ENCODE assay signal across 18 cellular contexts in genomic region chr11:14672635-14673034, GRCh38. TPM values are rescaled to one million over a fixed set of nuclear protein-coding genes. Genes with fewer than 3 reads are reported as not detected.
DNase-seq lines count a peak whose midpoint lies in the region; ATAC-seq, FAIRE-seq and TF ChIP-seq lines count a peak whose summit lies in the region.
"Had no signal": no experiment of that assay in that cellular context is flagged by ENCODE, and none has a peak within 500 bp of the region (broad histone marks: within the 10 kb centered on the region; RNA-seq: fewer than 3 reads in every experiment).

No MANE protein-coding gene starts in this region.

- H3K4me1 Mint-ChIP-seq in CD4-positive, CD25-positive, alpha-beta regulatory T cell = peaks cover 47 to 82% (median 52%) of the 10 kb centered on the region in 4 donors
- peaks cover 45% of the 10 kb centered on the region for H3K4me1 Mint-ChIP-seq in activated naive CD8-positive, alpha-beta T cell treated with anti-CD3 and anti-CD28 coated beads, Interleukin-2, amount 10 ng/mL, durations not matched to agents 7 days and 5 days

- H3K4me2 ChIP-seq in keratinocyte (ENCODE audit: control insufficient read depth, extremely low read depth, insufficient read depth, low read depth, low read length) = peak overlapping the region; percentile 47

- H3K27me3 ChIP-seq in AG04450 (ENCODE audit: control insufficient read depth, insufficient read depth, low read length) = no peaks in the 10 kb centered on the region
- no peaks in the 10 kb centered on the region for H3K27me3 ChIP-seq in CD4-positive, CD25-positive, alpha-beta regulatory T cell (ENCODE audit: control insufficient read depth, insufficient read depth, low read length)
- no peaks in the 10 kb centered on the region for H3K27me3 ChIP-seq in keratinocyte (ENCODE audit: control insufficient read depth, extremely low read depth, insufficient read depth, low read length)

- no peak for FAIRE-seq in keratinocyte (lab: Jason Lieb, UNC)
- FAIRE-seq: islet of Langerhans had no signal

- peaks cover 0 to 7% (median 0%) of the 10 kb centered on the region in 7 donors for H3K9me3 Mint-ChIP-seq in CD4-positive, CD25-positive, alpha-beta regulatory T cell
- peaks cover 5% of the 10 kb centered on the region for H3K9me3 Mint-ChIP-seq in activated naive CD8-positive, alpha-beta T cell treated with anti-CD3 and anti-CD28 coated beads, Interleukin-2, amount 10 ng/mL, durations not matched to agents 7 days and 5 days
- H3K9me3 Mint-ChIP-seq: effector memory CD8-positive, alpha-beta T cell; H9 had no signal

- H3K36me3 ChIP-seq in CD4-positive, CD25-positive, alpha-beta regulatory T cell (ENCODE audit: control insufficient read depth, insufficient read depth, low read length) = peaks cover 15% of the 10 kb centered on the region
- no peaks in the 10 kb centered on the region for H3K36me3 ChIP-seq in keratinocyte (ENCODE audit: control insufficient read depth in 2 of 2, extremely low read depth in 1 of 2, insufficient read depth in 2 of 2, low read length in 2 of 2)
- H3K36me3 ChIP-seq: thoracic aorta had no signal

- no peaks in the 10 kb centered on the region for H3K79me2 ChIP-seq in keratinocyte (ENCODE audit: control insufficient read depth, insufficient read depth, low read length)
- H3K79me2 ChIP-seq: parathyroid adenoma had no signal

- H3K4me3 Mint-ChIP-seq in CD4-positive, CD25-positive, alpha-beta regulatory T cell = no peak overlapping the region
- H3K4me3 Mint-ChIP-seq in activated naive CD8-positive, alpha-beta T cell treated with anti-CD3 and anti-CD28 coated beads, Interleukin-2, amount 10 ng/mL, durations not matched to agents 7 days and 5 days = no peak overlapping the region
- H3K4me3 Mint-ChIP-seq: effector memory CD8-positive, alpha-beta T cell; H9 had no signal

- dilution Hi-C loops in keratinocyte (cut with MboI; ENCODE audit: extremely low pct_ligation_motif_present, low sequenced_read_pairs) = no loop called here

- no peaks in the 10 kb centered on the region for H3K9me1 ChIP-seq in keratinocyte (ENCODE audit: control insufficient read depth, extremely low read depth, insufficient read depth, low read length)

- peaks cover 6% of the 10 kb centered on the region for H3K4me1 ChIP-seq in CD4-positive, CD25-positive, alpha-beta regulatory T cell (ENCODE audit: control insufficient read depth, insufficient read depth, low read length, poor library complexity, severe bottlenecking)
- peaks cover 6% of the 10 kb centered on the region for H3K4me1 ChIP-seq in keratinocyte (ENCODE audit: control insufficient read depth, extremely low read depth, insufficient read depth, low read length)
- H3K4me1 ChIP-seq: parathyroid adenoma had no signal

- peak overlapping the region; percentile 48 to 89 (median 51) for H3K27ac Mint-ChIP-seq in CD4-positive, CD25-positive, alpha-beta regulatory T cell
- peak overlapping the region; percentile 47 for H3K27ac Mint-ChIP-seq in activated naive CD8-positive, alpha-beta T cell treated with anti-CD3 and anti-CD28 coated beads, Interleukin-2, amount 10 ng/mL, durations not matched to agents 7 days and 5 days
- H3K27ac Mint-ChIP-seq: H9 had no signal

- H3K27ac ChIP-seq in AG04450 (ENCODE audit: low read depth, low read length) (no peak overlapping the region), keratinocyte (ENCODE audit: control insufficient read depth, insufficient read depth, low read length) (no peak overlapping the region)
- H3K27ac ChIP-seq in CD4-positive, CD25-positive, alpha-beta regulatory T cell (ENCODE audit: insufficient read depth, low read length, poor library complexity, severe bottlenecking) = no peak overlapping the region
- H3K27ac ChIP-seq: parathyroid adenoma, thoracic aorta had no signal

- H3K27me3 Mint-ChIP-seq in CD4-positive, CD25-positive, alpha-beta regulatory T cell = no peaks in the 10 kb centered on the region
- no peaks in the 10 kb centered on the region for H3K27me3 Mint-ChIP-seq in activated naive CD8-positive, alpha-beta T cell treated with anti-CD3 and anti-CD28 coated beads, Interleukin-2, amount 10 ng/mL, durations not matched to agents 7 days and 5 days
- H3K27me3 Mint-ChIP-seq: effector memory CD8-positive, alpha-beta T cell had no signal

- no peaks in the 10 kb centered on the region for H4K20me1 ChIP-seq in keratinocyte (ENCODE audit: control insufficient read depth, extremely low read depth, insufficient read depth, low read length)

- peak overlapping the region; percentile 29 for H2AFZ ChIP-seq in keratinocyte (ENCODE audit: control insufficient read depth, low read length)
- H2AFZ ChIP-seq: parathyroid adenoma had no signal

- TF ChIP-seq CTCF in AG04450 (IDR thresholded peaks at IDR 0.05; ENCODE audit: low read depth, low read length) (no peak), keratinocyte (optimal IDR thresholded peaks at IDR 0.05 in 1 of 3, IDR thresholded peaks at IDR 0.05 in 1 of 3, conservative IDR thresholded peaks at IDR 0.05 in 1 of 3; ENCODE audit: extremely low read depth in 1 of 3, insufficient read depth in 2 of 3, low read length in 3 of 3) (no peak)

- POLR2A ChIA-PET in AG04450 (lab: Yijun Ruan, JAX) = no interaction called here
- POLR2A ChIA-PET in activated naive CD8-positive, alpha-beta T cell treated with anti-CD3 and anti-CD28 coated beads, Interleukin-2, amount 10 ng/mL, durations not matched to agents 7 days and 5 days (lab: Charles Lee) = no interaction called here

- no peaks in the 10 kb centered on the region for H3K9me3 ChIP-seq in AG04450 (ENCODE audit: control insufficient read depth, insufficient read depth, low read length)
- H3K9me3 ChIP-seq in CD4-positive, CD25-positive, alpha-beta regulatory T cell (ENCODE audit: control insufficient read depth in 2 of 2, low read length in 2 of 2) = no peaks in the 10 kb centered on the region
- no peaks in the 10 kb centered on the region for H3K9me3 ChIP-seq in keratinocyte (ENCODE audit: control insufficient read depth, low read depth, low read length)
- H3K9me3 ChIP-seq: mucosa of descending colon, thoracic aorta had no signal

- H3K9ac ChIP-seq in keratinocyte (ENCODE audit: control insufficient read depth, extremely low read depth, insufficient read depth, low read length) = no peak overlapping the region
- H3K9ac ChIP-seq: parathyroid adenoma had no signal

- ATAC-seq in CD4-positive, CD25-positive, alpha-beta regulatory T cell (ENCODE audit: low read depth in 2 of 2) = no peak
- ATAC-seq in activated naive CD8-positive, alpha-beta T cell treated with anti-CD3 and anti-CD28 coated beads, Interleukin-2, amount 10 ng/mL, durations not matched to agents 7 days and 5 days (ENCODE audit: low read depth) = no peak
- ATAC-seq in HG02973 (IDR thresholded peaks at IDR 0.05; ENCODE audit: unreplicated experiment) = no peak
- ATAC-seq in GM21723 (IDR thresholded peaks at IDR 0.05; ENCODE audit: unreplicated experiment) = no peak
- no peak for ATAC-seq in HG02571 (IDR thresholded peaks at IDR 0.05; ENCODE audit: unreplicated experiment)
- ATAC-seq: effector memory CD8-positive, alpha-beta T cell; mucosa of descending colon had no signal

- DNase-seq in AG04450 (ENCODE audit: low read depth, low spot score) (peak; percentile 4), keratinocyte (ENCODE audit: low read depth, low spot score) (no peak), NCI-H2196 treated with DMSO at 0.1 percent for 48 hours (lab: John Stamatoyannopoulos, UW; ENCODE audit: unreplicated experiment) (no peak)
- DNase-seq in CD4-positive, CD25-positive, alpha-beta regulatory T cell = no peak
- no peak for DNase-seq in activated naive CD8-positive, alpha-beta T cell treated with anti-CD3 and anti-CD28 coated beads, Interleukin-2, amount 10 ng/mL, durations not matched to agents 7 days and 5 days
- DNase-seq: C1 segment of cervical spinal cord; DMS79 treated with DMSO at 0.1 percent for 48 hours; effector memory CD8-positive, alpha-beta T cell; H9; KBM-7; mucosa of descending colon; NCI-H446 had no signal

- H3K36me3 Mint-ChIP-seq in CD4-positive, CD25-positive, alpha-beta regulatory T cell = peaks cover 39% of the 10 kb centered on the region
- peaks cover 73% of the 10 kb centered on the region for H3K36me3 Mint-ChIP-seq in activated naive CD8-positive, alpha-beta T cell treated with anti-CD3 and anti-CD28 coated beads, Interleukin-2, amount 10 ng/mL, durations not matched to agents 7 days and 5 days

- CTCF ChIA-PET in AG04450 (lab: Charles Lee) = interaction anchor here (0.6 kb wide), 1 partner anchor 32 kb away, joined by 4 read pairs; no protein-coding TSS in a partner anchor

- H3K4me3 ChIP-seq in AG04450 (ENCODE audit: low read depth, low read length) = no peak overlapping the region
- H3K4me3 ChIP-seq in CD4-positive, CD25-positive, alpha-beta regulatory T cell (ENCODE audit: low read depth, low read length) = no peak overlapping the region
- peak overlapping the region in 1 of 3 experiments; percentile 15 for H3K4me3 ChIP-seq in keratinocyte (ENCODE audit: control insufficient read depth in 2 of 3, extremely low read depth in 1 of 3, insufficient read depth in 2 of 3, low read depth in 1 of 3, low read length in 3 of 3)
- H3K4me3 ChIP-seq: mucosa of descending colon, thoracic aorta had no signal

RNA-seq across cellular contexts. Expression of gene PDE3B, which starts 29.0 kb away (rescaled TPM):
- 0.10 and 0.19 TPM in 2 replicates for polyA plus RNA-seq in AG04450 (2011; rRNA removed)
- 0.05 and 0.17 TPM in 2 replicates for polyA minus RNA-seq in AG04450 (2011; rRNA and poly(A)+ RNA removed)
- 99.5 TPM for total RNA-seq in CD4-positive, CD25-positive, alpha-beta regulatory T cell
- polyA plus RNA-seq in CD4-positive, CD25-positive, alpha-beta regulatory T cell = 10 to 100 TPM; 32.8 to 62.4 (median 49.1) TPM
- 100 to 1,000 TPM; 117 to 125 TPM for total RNA-seq in activated naive CD8-positive, alpha-beta T cell treated with anti-CD3 and anti-CD28 coated beads, Interleukin-2, amount 10 ng/mL, durations not matched to agents 7 days and 5 days
- 0.01 TPM in 2 of 3 replicates, not detected in the other for polyA plus RNA-seq in keratinocyte
- polyA plus RNA-seq in keratinocyte (2011; ENCODE audit: low read depth) = not detected
- polyA plus RNA-seq in keratinocyte (2011; cell fraction: cytosol; rRNA removed) = not detected in 2 replicates
- polyA plus RNA-seq in keratinocyte (2011; cell fraction: nucleus; rRNA removed) = 0.03 TPM in 1 of 2 replicates, not detected in the other
- 0.07 TPM in 1 of 2 replicates, not detected in the other for polyA plus RNA-seq in keratinocyte (2012; ENCODE audit: low replicate concordance)
- polyA minus RNA-seq in keratinocyte = not detected in 3 replicates
- 0.38 TPM for polyA minus RNA-seq in keratinocyte (2011; cell fraction: cytosol; rRNA and poly(A)+ RNA removed)
- polyA minus RNA-seq in keratinocyte (2011; cell fraction: nucleus; rRNA and poly(A)+ RNA removed) = 0.11 and 0.31 TPM in 2 replicates

Comparison
In these comparisons a context has a peak if more than half of its experiments do, and no peak if none do; other contexts are left out.
1. RNA of gene PDE3B, which starts 29.0 kb away (polyA plus RNA-seq): 32.8 to 62.4 TPM in CD4-positive, CD25-positive, alpha-beta regulatory T cell; 0.10 to 0.19 TPM in AG04450 and 0.01 to 0.07 TPM in keratinocyte; every median in the first group is over 10 times any median in the second.